21 cellular contexts compared by ENCODE assay signal in genomic region chr5:56622146-56622545, GRCh38.
"Had no signal": no experiment of that assay in that cellular context is flagged by ENCODE, and none has a peak within 500 bp of the region (broad histone marks: within the 10 kb centered on the region; RNA-seq: fewer than 3 reads in every experiment).

No MANE protein-coding gene starts in this region.

- ATAC-seq: effector memory CD8-positive, alpha-beta T cell; heart left ventricle; left colon; left ventricle myocardium superior; psoas muscle; right lobe of liver had no signal

- H3K27ac ChIP-seq: esophagus squamous epithelium, heart left ventricle, parathyroid adenoma, psoas muscle, right lobe of liver had no signal

- H3K4me1 ChIP-seq: parathyroid adenoma, psoas muscle, right lobe of liver had no signal

- H3K36me3 ChIP-seq: esophagus squamous epithelium, heart left ventricle, right lobe of liver had no signal

- H3K9ac ChIP-seq: parathyroid adenoma had no signal

- H3K4me2 ChIP-seq: smooth muscle cell had no signal

- H3K27ac Mint-ChIP-seq: dendritic cell treated with granulocyte-macrophage colony-stimulating factor and Interleukin-4, amounts not matched to agents 40 ng/mL and 50 ng/mL, for 4 days; effector memory CD8-positive, alpha-beta T cell; nephron had no signal

- DNase-seq: effector memory CD8-positive, alpha-beta T cell; esophagus squamous epithelium; foreskin melanocyte; heart left ventricle; hippocampal formation; left colon; left ventricle myocardium superior; mesendoderm; naive B cell; occipital lobe; psoas muscle; retina; right lobe of liver; stimulated activated CD4-positive, alpha-beta T cell treated with anti-CD3 and anti-CD28 coated beads, Interleukin-2, amount 100 ng/mL, for 48 hours; stimulated activated naive CD4-positive, alpha-beta T cell treated with Interleukin-2 at 50 U/mL for 16 hours; trophoblast cell had no signal

- H2AFZ ChIP-seq: parathyroid adenoma had no signal

- H3K27me3 Mint-ChIP-seq: dendritic cell treated with granulocyte-macrophage colony-stimulating factor and Interleukin-4, amounts not matched to agents 40 ng/mL and 50 ng/mL, for 4 days; naive B cell had no signal

- H3K27me3 ChIP-seq: esophagus squamous epithelium, heart left ventricle, right lobe of liver had no signal

- H3K4me3 Mint-ChIP-seq: dendritic cell treated with granulocyte-macrophage colony-stimulating factor and Interleukin-4, amounts not matched to agents 40 ng/mL and 50 ng/mL, for 4 days; effector memory CD8-positive, alpha-beta T cell; naive B cell; nephron had no signal

- H3K9me3 ChIP-seq: right lobe of liver had no signal

- H3K79me2 ChIP-seq: parathyroid adenoma had no signal

- H3K4me3 ChIP-seq: esophagus squamous epithelium, heart left ventricle, lung, psoas muscle, right lobe of liver, smooth muscle cell had no signal
